1 cellular context compared by ENCODE assay signal in genomic region chr15:89078831-89079810, GRCh38.
TF ChIP-seq lines count a peak whose summit lies in the region.

No MANE protein-coding gene starts in this region.

TF ChIP-seq in HepG2, 621 proteins besides CTCF, POLR2A, EP300 and RAD21:
- TF ChIP-seq FOXO4 (CRISPR knock-in tag; conservative IDR thresholded peaks at IDR 0.05) (no peak), ZNF124 (CRISPR knock-in tag; IDR thresholded peaks at IDR 0.05) (no peak), KDM6A (CRISPR knock-in tag; IDR thresholded peaks at IDR 0.05; ENCODE audit: low read depth) (no peak), ZNF232 (CRISPR knock-in tag; IDR thresholded peaks at IDR 0.05; ENCODE audit: borderline replicate concordance) (0 out of 2 replicates have a peak, but pooled peaks have one; percentile 31), ZNF557 (CRISPR knock-in tag; IDR thresholded peaks at IDR 0.05) (no peak), ZBED4 (CRISPR knock-in tag; IDR thresholded peaks at IDR 0.05; ENCODE audit: borderline replicate concordance) (no peak)
